Comparison of ENCODE assay signal across 14 cellular contexts in the genomic region with DNA sequence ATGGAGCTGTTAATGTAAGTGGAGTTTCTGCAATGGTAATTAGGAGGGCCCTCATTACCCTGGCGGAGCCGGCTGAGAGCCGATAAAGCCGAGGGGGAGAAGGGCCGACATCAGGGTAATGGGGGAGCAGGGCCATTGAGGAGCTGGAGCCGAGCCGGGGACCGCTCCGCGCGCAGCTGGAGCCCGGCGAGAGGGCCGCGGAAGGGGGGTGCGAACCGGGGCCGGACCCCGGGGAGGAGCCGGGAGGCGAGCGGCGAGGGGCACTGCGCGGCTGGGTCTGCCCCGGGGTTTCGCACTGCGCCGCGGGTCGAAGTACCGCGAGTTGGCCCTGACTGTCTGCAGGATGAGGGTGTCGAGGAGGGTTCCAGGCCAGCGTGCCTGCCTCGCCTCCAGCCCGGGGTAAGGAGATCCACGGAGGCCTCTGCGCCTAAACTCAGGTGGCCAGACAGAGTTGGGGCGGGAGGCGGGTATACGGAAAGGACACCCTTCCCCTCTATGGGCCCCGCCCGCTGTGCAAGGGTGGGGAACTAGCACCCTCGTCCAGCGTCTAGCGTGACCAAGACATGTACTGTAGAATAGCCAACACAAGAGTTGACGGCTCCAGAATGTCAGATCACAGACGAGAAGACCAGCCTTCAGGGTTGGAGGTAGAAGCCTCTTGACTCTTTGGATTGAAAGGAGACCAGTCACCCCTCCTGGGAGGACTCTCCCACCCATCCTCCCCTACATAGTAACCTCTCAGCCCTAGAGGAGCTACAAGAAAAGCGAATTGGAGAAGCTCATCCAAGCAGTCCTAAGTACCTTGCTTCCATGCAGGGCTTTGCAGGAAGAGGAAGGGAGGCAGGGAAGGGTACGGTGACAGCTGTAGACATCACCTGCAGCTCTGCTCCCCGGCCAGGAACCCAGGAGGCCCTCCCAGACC. TPM values are rescaled to one million over a fixed set of nuclear protein-coding genes. Genes with fewer than 3 reads are reported as not detected.
DNase-seq lines count a peak whose midpoint lies in the region; ATAC-seq, FAIRE-seq and TF ChIP-seq lines count a peak whose summit lies in the region.
"Had no signal": no experiment of that assay in that cellular context is flagged by ENCODE, and none has a peak within 500 bp of the region (broad histone marks: within the 10 kb centered on the region; RNA-seq: fewer than 3 reads in every experiment).

No MANE protein-coding gene starts in this region.

- peaks cover under 1% of the 10 kb centered on the region for H4K20me1 ChIP-seq in astrocyte (ENCODE audit: insufficient read depth, low read length)

- peak overlapping the region in 1 of 2 donors; percentile 32 for H3K4me3 ChIP-seq in right atrium auricular region
- H3K4me3 ChIP-seq in astrocyte (ENCODE audit: insufficient read depth, low read depth, low read length): no peak overlapping the region
- H3K4me3 ChIP-seq: ovary had no signal

- no peak overlapping the region for H2AFZ ChIP-seq in astrocyte (ENCODE audit: low read depth, low read length)

- no peaks in the 10 kb centered on the region for H3K36me3 ChIP-seq in right atrium auricular region
- H3K36me3 ChIP-seq in astrocyte (ENCODE audit: insufficient read depth, low read length): no peaks in the 10 kb centered on the region
- H3K36me3 ChIP-seq: ovary, tibial nerve had no signal

- H3K4me1 Mint-ChIP-seq in astrocyte (ENCODE audit: low read depth, unreplicated experiment) (peaks cover under 1% of the 10 kb centered on the region), mesothelial cell of epicardium (peaks cover 6% of the 10 kb centered on the region), type B pancreatic cell (ENCODE audit: unreplicated experiment) (peaks cover 21% of the 10 kb centered on the region)

- ATAC-seq in Right ventricle myocardium superior (ENCODE audit: poor library complexity): peak; percentile 15
- no peak for ATAC-seq in activated CD4-positive, CD25-positive, alpha-beta regulatory T cell treated with anti-CD3 and anti-CD28 coated beads, Interleukin-2, amount 50 U/mL, for 24 hours

- H3K4me1 ChIP-seq in right atrium auricular region (peaks cover 0 to 12% of the 10 kb centered on the region in 2 donors), astrocyte (ENCODE audit: insufficient read depth, low read length) (no peaks in the 10 kb centered on the region)

- H3K27me3 Mint-ChIP-seq in astrocyte (ENCODE audit: low read depth, unreplicated experiment) (peaks cover 79% of the 10 kb centered on the region), mesothelial cell of epicardium (ENCODE audit: low read depth) (peaks cover 90% of the 10 kb centered on the region), type B pancreatic cell (peaks cover 76% of the 10 kb centered on the region)

- H3K9ac ChIP-seq in astrocyte (ENCODE audit: low read length): no peak overlapping the region

- H3K27ac Mint-ChIP-seq in astrocyte (ENCODE audit: unreplicated experiment) (no peak overlapping the region), mesothelial cell of epicardium (no peak overlapping the region), type B pancreatic cell (peak overlapping the region; percentile 59)
- H3K27ac Mint-ChIP-seq: activated T-helper 2 cell treated with anti-CD3 and anti-CD28 coated beads, Interferon-gamma antibody, Interleukin-2, Interleukin-4, amounts not matched to agents 10 μg/mL and 5 μg/mL and 100 μg/mL, durations not matched to agents 14 hours and 24 hours and 36 hours had no signal

- DNase-seq in Right ventricle myocardium superior (no peak), right atrium auricular region (ENCODE audit: low spot score) (no peak), astrocyte (ENCODE audit: low read depth) (no peak), mesothelial cell of epicardium (ENCODE audit: low spot score in 2 of 2, unreplicated experiment in 2 of 2) (no peak), type B pancreatic cell (ENCODE audit: extremely low spot score, unreplicated experiment) (no peak)
- no peak for DNase-seq in stimulated activated CD8-positive, alpha-beta memory T cell treated with anti-CD3 and anti-CD28 coated beads, Interleukin-4, amount 100 ng/mL, for 48 hours
- DNase-seq in central memory CD4-positive, alpha-beta T cell: no peak
- DNase-seq: AML-193, GF-D8, NCI-H2029 had no signal

- intact Hi-C loops in Right ventricle myocardium superior (cut with DNase I): loop anchor here (10.0 kb wide), 1 partner anchor 280 kb away; no protein-coding TSS in a partner anchor

- peaks cover 3 to 17% of the 10 kb centered on the region in 2 donors for H3K27me3 ChIP-seq in right atrium auricular region
- peaks cover 62% of the 10 kb centered on the region for H3K27me3 ChIP-seq in astrocyte (ENCODE audit: insufficient read depth, low read length)
- H3K27me3 ChIP-seq: ovary had no signal

- no peak for TF ChIP-seq CTCF in right atrium auricular region (IDR thresholded peaks at IDR 0.05)
- TF ChIP-seq CTCF in astrocyte (IDR thresholded peaks at IDR 0.05; ENCODE audit: insufficient read depth, low read depth, low read length): no peak
- TF ChIP-seq CTCF in mesothelial cell of epicardium (IDR thresholded peaks at IDR 0.05; ENCODE audit: unreplicated experiment): no peak
- TF ChIP-seq CTCF in type B pancreatic cell (conservative IDR thresholded peaks at IDR 0.05): no peak

- H3K27ac ChIP-seq in right atrium auricular region (no peak overlapping the region), astrocyte (ENCODE audit: low read depth, low read length) (no peak overlapping the region)
- H3K27ac ChIP-seq: ovary, tibial nerve had no signal

- no peak for FAIRE-seq in astrocyte (lab: Jason Lieb, UNC)

- no peaks in the 10 kb centered on the region for H3K9me3 Mint-ChIP-seq in astrocyte (ENCODE audit: unreplicated experiment)
- H3K9me3 Mint-ChIP-seq in mesothelial cell of epicardium: no peaks in the 10 kb centered on the region
- no peaks in the 10 kb centered on the region for H3K9me3 Mint-ChIP-seq in type B pancreatic cell
- H3K9me3 Mint-ChIP-seq: activated T-helper 2 cell treated with anti-CD3 and anti-CD28 coated beads, Interferon-gamma antibody, Interleukin-2, Interleukin-4, amounts not matched to agents 10 μg/mL and 5 μg/mL and 100 μg/mL, durations not matched to agents 14 hours and 24 hours and 36 hours had no signal

- peak overlapping the region; percentile 19 for H3K4me2 ChIP-seq in astrocyte (ENCODE audit: low read length)

- H3K36me3 Mint-ChIP-seq in astrocyte (ENCODE audit: low read depth, unreplicated experiment) (peaks cover 4% of the 10 kb centered on the region), mesothelial cell of epicardium (no peaks in the 10 kb centered on the region), type B pancreatic cell (no peaks in the 10 kb centered on the region)

- H3K79me2 ChIP-seq in astrocyte (ENCODE audit: insufficient read depth, low read length): no peaks in the 10 kb centered on the region

- H3K4me3 Mint-ChIP-seq in astrocyte (ENCODE audit: unreplicated experiment): no peak overlapping the region
- peak overlapping the region; percentile 46 for H3K4me3 Mint-ChIP-seq in mesothelial cell of epicardium
- peak overlapping the region; percentile 72 for H3K4me3 Mint-ChIP-seq in type B pancreatic cell

- H3K9me3 ChIP-seq in right atrium auricular region (no peaks in the 10 kb centered on the region), astrocyte (ENCODE audit: insufficient read depth, low read depth, low read length) (no peaks in the 10 kb centered on the region)
- H3K9me3 ChIP-seq: ovary, tibial nerve had no signal

RNA-seq across cellular contexts. Expression of a gene that starts 55.2 kb away (rescaled TPM):
- total RNA-seq in Right ventricle myocardium superior (not detected), right atrium auricular region (not detected), astrocyte (not detected in 2 replicates), mesothelial cell of epicardium (not detected in 3 replicates), type B pancreatic cell (ENCODE audit: low replicate concordance) (4.7 TPM in 1 of 2 replicates, not detected in the other)
- total RNA-seq: activated T-helper 2 cell treated with anti-CD3 and anti-CD28 coated beads, Interferon-gamma antibody, Interleukin-2, Interleukin-4, amounts not matched to agents 10 μg/mL and 5 μg/mL and 100 μg/mL, durations not matched to agents 14 hours and 24 hours and 36 hours; ovary had no signal
